24 cellular contexts compared by ENCODE assay signal in the genomic region with DNA sequence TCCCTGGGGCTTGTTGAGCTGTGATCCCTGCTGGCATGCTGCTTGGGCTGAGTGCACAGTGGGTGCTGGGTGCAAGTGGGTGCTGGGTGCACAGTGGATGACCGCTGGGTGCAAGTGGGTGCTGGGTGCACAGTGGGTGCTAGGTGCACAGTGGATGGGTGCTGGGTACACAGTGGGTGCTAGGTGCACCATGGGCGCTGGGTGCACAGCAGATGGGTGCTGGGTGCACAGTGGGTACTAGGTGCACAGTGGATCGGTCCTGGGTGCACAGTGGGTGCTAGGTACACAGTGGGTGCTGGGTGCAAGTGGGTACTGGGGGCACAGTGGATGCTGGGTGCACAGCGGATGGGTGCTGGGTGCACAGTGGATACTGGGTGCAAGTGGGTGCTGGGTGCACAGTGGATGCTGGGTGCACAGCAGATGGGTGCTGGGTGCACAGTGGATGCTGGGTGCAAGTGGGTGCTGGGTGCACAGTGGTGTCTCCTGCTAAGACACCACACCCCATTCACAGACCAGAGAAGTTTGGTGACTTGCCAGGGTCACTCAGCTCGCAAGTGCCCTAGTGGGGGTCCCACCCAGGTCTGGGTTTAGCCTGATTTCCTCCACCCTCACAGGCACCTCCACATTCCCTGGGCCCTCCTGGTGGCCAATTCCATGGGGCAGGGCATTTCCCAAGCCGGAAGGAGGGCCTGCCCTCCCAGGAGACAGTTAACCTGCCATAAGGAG.
"Had no signal": no experiment of that assay in that cellular context is flagged by ENCODE, and none has a peak within 500 bp of the region (broad histone marks: within the 10 kb centered on the region; RNA-seq: fewer than 3 reads in every experiment).

No MANE protein-coding gene starts in this region.

- H3K9me3 ChIP-seq: colonic mucosa, gastrocnemius medialis, lower lobe of right lung, thoracic aorta, tibial nerve, upper lobe of left lung had no signal

- H3K9me3 Mint-ChIP-seq: dendritic cell treated with granulocyte-macrophage colony-stimulating factor and Interleukin-4, amounts not matched to agents 40 ng/mL and 50 ng/mL, for 4 days; endodermal cell; natural killer cell treated with Interleukin-12 subunit alpha and Interleukin-12 subunit beta and Interleukin-15 and Interleukin-18, amount 100 ng/mL, for 72 hours; neural crest cell; stimulated activated memory B cell treated with anti-CD40 and anti-IgM and Interleukin-4, amounts not matched to agents 10 μg/mL and 1 μg/mL and 100 μg/mL, for 72 hours had no signal

- H2AFZ ChIP-seq: parathyroid adenoma had no signal

- H3K4me3 Mint-ChIP-seq: dendritic cell treated with granulocyte-macrophage colony-stimulating factor and Interleukin-4, amounts not matched to agents 40 ng/mL and 50 ng/mL, for 4 days; endodermal cell; natural killer cell treated with Interleukin-12 subunit alpha and Interleukin-12 subunit beta and Interleukin-15 and Interleukin-18, amount 100 ng/mL, for 72 hours; neural crest cell; stimulated activated memory B cell treated with anti-CD40 and anti-IgM and Interleukin-4, amounts not matched to agents 10 μg/mL and 1 μg/mL and 100 μg/mL, for 72 hours had no signal

- H3K9ac ChIP-seq: parathyroid adenoma had no signal

- H3K27ac Mint-ChIP-seq: dendritic cell treated with granulocyte-macrophage colony-stimulating factor and Interleukin-4, amounts not matched to agents 40 ng/mL and 50 ng/mL, for 4 days; endodermal cell; natural killer cell treated with Interleukin-12 subunit alpha and Interleukin-12 subunit beta and Interleukin-15 and Interleukin-18, amount 100 ng/mL, for 72 hours; stimulated activated memory B cell treated with anti-CD40 and anti-IgM and Interleukin-4, amounts not matched to agents 10 μg/mL and 1 μg/mL and 100 μg/mL, for 72 hours had no signal

- H3K4me3 ChIP-seq: colonic mucosa, gastrocnemius medialis, lower lobe of right lung, thoracic aorta, tibial nerve, upper lobe of left lung had no signal

- ATAC-seq: esophagus mucosa; gastrocnemius medialis; left ventricle myocardium superior; lower lobe of right lung; natural killer cell treated with Interleukin-12 subunit alpha and Interleukin-12 subunit beta and Interleukin-15 and Interleukin-18, amount 100 ng/mL, for 72 hours; sciatic nerve; stimulated activated memory B cell treated with anti-CD40 and anti-IgM and Interleukin-4, amounts not matched to agents 10 μg/mL and 1 μg/mL and 100 μg/mL, for 72 hours; stimulated activated naive CD8-positive, alpha-beta T cell treated with anti-CD3 and anti-CD28 coated beads, Interleukin-15, Interleukin-2, amounts not matched to agents 100 U/mL and 50 U/mL, for 24 hours had no signal

- H3K36me3 ChIP-seq: colonic mucosa, gastrocnemius medialis, lower lobe of right lung, thoracic aorta, tibial nerve had no signal

- FAIRE-seq: keratinocyte, urothelium cell line had no signal

- H3K4me1 ChIP-seq: gastrocnemius medialis, lower lobe of right lung, tibial nerve, upper lobe of left lung had no signal

- H3K27me3 ChIP-seq: colonic mucosa, upper lobe of left lung had no signal

- H3K36me3 Mint-ChIP-seq: natural killer cell treated with Interleukin-12 subunit alpha and Interleukin-12 subunit beta and Interleukin-15 and Interleukin-18, amount 100 ng/mL, for 72 hours had no signal

- DNase-seq: colonic mucosa; effector CD8-positive, alpha-beta T cell; endodermal cell; foreskin fibroblast; gastrocnemius medialis; head of caudate nucleus; left ventricle myocardium superior; lower lobe of right lung; stimulated activated CD4-positive, alpha-beta T cell treated with anti-CD3 and anti-CD28 coated beads, Interleukin-4, amount 100 ng/mL, for 4 hours; stimulated activated naive CD8-positive, alpha-beta T cell treated with anti-CD3 and anti-CD28 coated beads, Interleukin-15, Interleukin-2, amounts not matched to agents 100 U/mL and 50 U/mL, for 24 hours; upper lobe of left lung had no signal

- H3K27me3 Mint-ChIP-seq: natural killer cell treated with Interleukin-12 subunit alpha and Interleukin-12 subunit beta and Interleukin-15 and Interleukin-18, amount 100 ng/mL, for 72 hours; progenitor cell of endocrine pancreas; stimulated activated memory B cell treated with anti-CD40 and anti-IgM and Interleukin-4, amounts not matched to agents 10 μg/mL and 1 μg/mL and 100 μg/mL, for 72 hours had no signal

- H3K27ac ChIP-seq: colonic mucosa, epithelial cell of prostate, gastrocnemius medialis, lower lobe of right lung, parathyroid adenoma, thoracic aorta, tibial nerve, upper lobe of left lung had no signal
